18 cellular contexts compared by ENCODE assay signal in the genomic region with DNA sequence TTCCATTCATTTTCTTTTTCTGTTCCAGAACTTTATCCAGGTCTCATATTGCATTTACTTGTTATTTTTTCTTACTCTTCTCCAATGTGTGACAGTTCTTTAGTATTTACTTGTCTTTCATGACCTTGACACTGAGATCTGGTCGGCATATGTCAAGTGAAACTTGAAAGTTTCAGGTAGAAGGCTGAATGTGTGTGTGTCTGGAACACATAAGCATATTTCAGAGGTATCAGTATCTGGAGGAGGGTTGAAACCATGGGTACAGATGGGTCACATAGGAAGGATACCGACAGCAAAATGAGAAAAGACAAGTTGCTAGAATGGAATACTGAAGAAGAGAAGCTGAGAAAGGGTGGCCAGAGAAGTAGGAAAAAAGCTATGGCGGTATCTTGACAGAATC. TPM values are rescaled to one million over a fixed set of nuclear protein-coding genes. Genes with fewer than 3 reads are reported as not detected.
A peak's percentile ranks its signal among the peaks of the same experiment; 100 is the strongest.
DNase-seq lines count a peak whose midpoint lies in the region; ATAC-seq lines count a peak whose summit lies in the region.
"Had no signal": no experiment of that assay in that cellular context is flagged by ENCODE, and none has a peak within 500 bp of the region (broad histone marks: within the 10 kb centered on the region; RNA-seq: fewer than 3 reads in every experiment).

No MANE protein-coding gene starts in this region.

- H3K36me3 Mint-ChIP-seq in activated CD4-positive, alpha-beta T cell treated with anti-CD3 and anti-CD28 coated beads, Interleukin-2, amount 10 ng/mL, durations not matched to agents 24 days and 14 days (ENCODE audit: low read depth) = no peaks in the 10 kb centered on the region
- H3K36me3 Mint-ChIP-seq in activated T-helper 1 cell treated with anti-CD3 and anti-CD28 coated beads, Interleukin-12 subunit alpha, Interleukin-12 subunit beta, Interleukin-2, Interleukin-4 antibody, amounts not matched to agents 30 ng/mL and 10 ng/mL and 1 ng/mL, durations not matched to agents 14 hours and 24 hours and 36 hours (ENCODE audit: low read depth) = peaks cover 4% of the 10 kb centered on the region
- peaks cover 4% of the 10 kb centered on the region for H3K36me3 Mint-ChIP-seq in activated CD8-positive, alpha-beta memory T cell treated with anti-CD3 and anti-CD28 coated beads, Interleukin-2, amount 10 ng/mL, durations not matched to agents 7 days and 5 days

- DNase-seq in activated CD4-positive, alpha-beta T cell treated with anti-CD3 and anti-CD28 coated beads, Interleukin-2, amount 10 ng/mL, durations not matched to agents 24 days and 14 days = peak; percentile 25
- DNase-seq in activated CD4-positive, alpha-beta T cell treated with anti-CD3 and anti-CD28 coated beads, Interleukin-2, amount 50 U/mL, for 4 hours = no peak
- DNase-seq in AG08396 (ENCODE audit: low spot score) (no peak), NCI-H2029 (lab: John Stamatoyannopoulos, UW) (no peak)
- DNase-seq in activated T-helper 1 cell treated with anti-CD3 and anti-CD28 coated beads, Interleukin-12 subunit alpha, Interleukin-12 subunit beta, Interleukin-2, Interleukin-4 antibody, amounts not matched to agents 30 ng/mL and 10 ng/mL and 1 ng/mL, durations not matched to agents 14 hours and 24 hours and 36 hours (ENCODE audit: low spot score) = no peak
- no peak for DNase-seq in activated CD8-positive, alpha-beta memory T cell treated with anti-CD3 and anti-CD28 coated beads, Interleukin-2, amount 10 ng/mL, durations not matched to agents 7 days and 5 days
- DNase-seq: activated CD4-positive, alpha-beta memory T cell treated with anti-CD3 and anti-CD28 coated beads, Interleukin-2, amount 10 ng/mL, durations not matched to agents 7 days and 5 days; caudate nucleus; DMS53; effector memory CD4-positive, alpha-beta T cell; left cardiac atrium; MG63; NCI-H187 treated with DMSO at 0.1 percent for 48 hours; NCI-H510A; PC-9 had no signal

- CTCF ChIA-PET in activated CD8-positive, alpha-beta memory T cell treated with anti-CD3 and anti-CD28 coated beads, Interleukin-2, amount 10 ng/mL, durations not matched to agents 7 days and 5 days (lab: Charles Lee) = no interaction called here

- H3K27ac Mint-ChIP-seq in activated CD4-positive, alpha-beta T cell treated with anti-CD3 and anti-CD28 coated beads, Interleukin-2, amount 10 ng/mL, durations not matched to agents 24 days and 14 days = no peak overlapping the region
- no peak overlapping the region for H3K27ac Mint-ChIP-seq in activated T-helper 1 cell treated with anti-CD3 and anti-CD28 coated beads, Interleukin-12 subunit alpha, Interleukin-12 subunit beta, Interleukin-2, Interleukin-4 antibody, amounts not matched to agents 30 ng/mL and 10 ng/mL and 1 ng/mL, durations not matched to agents 14 hours and 24 hours and 36 hours
- no peak overlapping the region for H3K27ac Mint-ChIP-seq in activated CD8-positive, alpha-beta memory T cell treated with anti-CD3 and anti-CD28 coated beads, Interleukin-2, amount 10 ng/mL, durations not matched to agents 7 days and 5 days
- H3K27ac Mint-ChIP-seq: activated CD4-positive, alpha-beta memory T cell treated with anti-CD3 and anti-CD28 coated beads, Interleukin-2, amount 10 ng/mL, durations not matched to agents 7 days and 5 days had no signal

- ATAC-seq in GM21717 (IDR thresholded peaks at IDR 0.05; ENCODE audit: unreplicated experiment) (peak; percentile 66), HG03280 (IDR thresholded peaks at IDR 0.05; ENCODE audit: unreplicated experiment) (peak; percentile 62)
- no peak for ATAC-seq in activated CD8-positive, alpha-beta memory T cell treated with anti-CD3 and anti-CD28 coated beads, Interleukin-2, amount 10 ng/mL, durations not matched to agents 7 days and 5 days
- ATAC-seq: HCT116, left cardiac atrium had no signal

- peaks cover 22% of the 10 kb centered on the region for H3K9me3 Mint-ChIP-seq in activated CD4-positive, alpha-beta T cell treated with anti-CD3 and anti-CD28 coated beads, Interleukin-2, amount 10 ng/mL, durations not matched to agents 24 days and 14 days
- H3K9me3 Mint-ChIP-seq in activated T-helper 1 cell treated with anti-CD3 and anti-CD28 coated beads, Interleukin-12 subunit alpha, Interleukin-12 subunit beta, Interleukin-2, Interleukin-4 antibody, amounts not matched to agents 30 ng/mL and 10 ng/mL and 1 ng/mL, durations not matched to agents 14 hours and 24 hours and 36 hours = peaks cover 12% of the 10 kb centered on the region
- peaks cover 3% of the 10 kb centered on the region for H3K9me3 Mint-ChIP-seq in activated CD8-positive, alpha-beta memory T cell treated with anti-CD3 and anti-CD28 coated beads, Interleukin-2, amount 10 ng/mL, durations not matched to agents 7 days and 5 days (ENCODE audit: low read depth)

- no peak overlapping the region for H3K4me3 Mint-ChIP-seq in activated CD4-positive, alpha-beta T cell treated with anti-CD3 and anti-CD28 coated beads, Interleukin-2, amount 10 ng/mL, durations not matched to agents 24 days and 14 days
- no peak overlapping the region for H3K4me3 Mint-ChIP-seq in activated T-helper 1 cell treated with anti-CD3 and anti-CD28 coated beads, Interleukin-12 subunit alpha, Interleukin-12 subunit beta, Interleukin-2, Interleukin-4 antibody, amounts not matched to agents 30 ng/mL and 10 ng/mL and 1 ng/mL, durations not matched to agents 14 hours and 24 hours and 36 hours
- H3K4me3 Mint-ChIP-seq in activated CD8-positive, alpha-beta memory T cell treated with anti-CD3 and anti-CD28 coated beads, Interleukin-2, amount 10 ng/mL, durations not matched to agents 7 days and 5 days = no peak overlapping the region
- H3K4me3 Mint-ChIP-seq: activated CD4-positive, alpha-beta memory T cell treated with anti-CD3 and anti-CD28 coated beads, Interleukin-2, amount 10 ng/mL, durations not matched to agents 7 days and 5 days had no signal

- intact Hi-C loops in activated CD4-positive, alpha-beta T cell treated with anti-CD3 and anti-CD28 coated beads, Interleukin-2, amount 10 ng/mL, durations not matched to agents 24 days and 14 days (cut with micrococcal nuclease) = no loop called here
- intact Hi-C loops in activated T-helper 1 cell treated with anti-CD3 and anti-CD28 coated beads, Interleukin-12 subunit alpha, Interleukin-12 subunit beta, Interleukin-2, Interleukin-4 antibody, amounts not matched to agents 30 ng/mL and 10 ng/mL and 1 ng/mL, durations not matched to agents 14 hours and 24 hours and 36 hours (cut with micrococcal nuclease) = no loop called here

- peaks cover 10% of the 10 kb centered on the region for H3K4me1 Mint-ChIP-seq in activated CD4-positive, alpha-beta T cell treated with anti-CD3 and anti-CD28 coated beads, Interleukin-2, amount 10 ng/mL, durations not matched to agents 24 days and 14 days
- H3K4me1 Mint-ChIP-seq in activated T-helper 1 cell treated with anti-CD3 and anti-CD28 coated beads, Interleukin-12 subunit alpha, Interleukin-12 subunit beta, Interleukin-2, Interleukin-4 antibody, amounts not matched to agents 30 ng/mL and 10 ng/mL and 1 ng/mL, durations not matched to agents 14 hours and 24 hours and 36 hours (ENCODE audit: low read depth) = peaks cover 7% of the 10 kb centered on the region
- peaks cover 14% of the 10 kb centered on the region for H3K4me1 Mint-ChIP-seq in activated CD8-positive, alpha-beta memory T cell treated with anti-CD3 and anti-CD28 coated beads, Interleukin-2, amount 10 ng/mL, durations not matched to agents 7 days and 5 days

- H3K27me3 Mint-ChIP-seq in activated CD4-positive, alpha-beta T cell treated with anti-CD3 and anti-CD28 coated beads, Interleukin-2, amount 10 ng/mL, durations not matched to agents 24 days and 14 days = peaks cover 13% of the 10 kb centered on the region
- H3K27me3 Mint-ChIP-seq in activated T-helper 1 cell treated with anti-CD3 and anti-CD28 coated beads, Interleukin-12 subunit alpha, Interleukin-12 subunit beta, Interleukin-2, Interleukin-4 antibody, amounts not matched to agents 30 ng/mL and 10 ng/mL and 1 ng/mL, durations not matched to agents 14 hours and 24 hours and 36 hours (ENCODE audit: insufficient read depth) = peaks cover 9% of the 10 kb centered on the region
- H3K27me3 Mint-ChIP-seq in activated CD8-positive, alpha-beta memory T cell treated with anti-CD3 and anti-CD28 coated beads, Interleukin-2, amount 10 ng/mL, durations not matched to agents 7 days and 5 days = no peaks in the 10 kb centered on the region

RNA-seq across cellular contexts. Expression of gene PTGDR, which starts 22.5 kb away (rescaled TPM):
- 0.17 and 0.33 TPM in 2 replicates for total RNA-seq in activated CD4-positive, alpha-beta T cell treated with anti-CD3 and anti-CD28 coated beads, Interleukin-2, amount 10 ng/mL, durations not matched to agents 24 days and 14 days
- total RNA-seq in activated T-helper 1 cell treated with anti-CD3 and anti-CD28 coated beads, Interleukin-12 subunit alpha, Interleukin-12 subunit beta, Interleukin-2, Interleukin-4 antibody, amounts not matched to agents 30 ng/mL and 10 ng/mL and 1 ng/mL, durations not matched to agents 14 hours and 24 hours and 36 hours = not detected in 2 replicates
- 1 to 10 TPM in 1 of 2 experiments, under 1 TPM in 1; 0.07 to 1.7 TPM for total RNA-seq in activated CD8-positive, alpha-beta memory T cell treated with anti-CD3 and anti-CD28 coated beads, Interleukin-2, amount 10 ng/mL, durations not matched to agents 7 days and 5 days
- total RNA-seq: PC-9 had no signal
